ENCODE assay signal across 3 cellular contexts in the genomic region with DNA sequence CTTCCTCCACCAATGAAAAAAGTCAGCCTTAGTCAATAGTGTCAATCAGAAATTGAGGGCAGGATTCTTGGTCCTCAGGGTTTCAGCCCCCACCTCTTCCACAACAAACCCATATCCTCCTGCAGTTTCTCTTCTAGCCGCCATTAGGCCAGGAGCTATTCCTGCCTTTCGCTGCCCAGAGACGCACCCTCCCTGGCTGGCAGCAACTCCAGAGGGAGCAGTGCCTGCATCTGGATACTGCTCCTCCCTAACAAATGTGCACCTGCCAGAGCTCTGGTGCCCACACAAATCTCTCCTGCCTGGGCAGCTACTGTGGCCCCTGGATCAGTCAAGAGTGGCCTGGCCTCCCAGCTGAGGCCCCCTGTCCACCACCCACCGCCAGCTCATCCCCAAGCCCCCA. TPM values are rescaled to one million over a fixed set of nuclear protein-coding genes. Genes with fewer than 3 reads are reported as not detected.
"Had no signal": no experiment of that assay in that cellular context is flagged by ENCODE, and none has a peak within 500 bp of the region (broad histone marks: within the 10 kb centered on the region; RNA-seq: fewer than 3 reads in every experiment).

No MANE protein-coding gene starts in this region.

RNA-seq across cellular contexts. Expression of a gene that starts 38.8 kb away (rescaled TPM):
- total RNA-seq: activated CD8-positive, alpha-beta T cell treated with anti-CD3 and anti-CD28 coated beads, Interleukin-2, amount 10 ng/mL, durations not matched to agents 7 days and 5 days; activated naive CD4-positive, alpha-beta T cell treated with anti-CD3 and anti-CD28 coated beads, Interleukin-2, amount 50 U/mL, for 72 hours had no signal
- polyA plus RNA-seq: immature natural killer cell had no signal
